In the genomic region with DNA sequence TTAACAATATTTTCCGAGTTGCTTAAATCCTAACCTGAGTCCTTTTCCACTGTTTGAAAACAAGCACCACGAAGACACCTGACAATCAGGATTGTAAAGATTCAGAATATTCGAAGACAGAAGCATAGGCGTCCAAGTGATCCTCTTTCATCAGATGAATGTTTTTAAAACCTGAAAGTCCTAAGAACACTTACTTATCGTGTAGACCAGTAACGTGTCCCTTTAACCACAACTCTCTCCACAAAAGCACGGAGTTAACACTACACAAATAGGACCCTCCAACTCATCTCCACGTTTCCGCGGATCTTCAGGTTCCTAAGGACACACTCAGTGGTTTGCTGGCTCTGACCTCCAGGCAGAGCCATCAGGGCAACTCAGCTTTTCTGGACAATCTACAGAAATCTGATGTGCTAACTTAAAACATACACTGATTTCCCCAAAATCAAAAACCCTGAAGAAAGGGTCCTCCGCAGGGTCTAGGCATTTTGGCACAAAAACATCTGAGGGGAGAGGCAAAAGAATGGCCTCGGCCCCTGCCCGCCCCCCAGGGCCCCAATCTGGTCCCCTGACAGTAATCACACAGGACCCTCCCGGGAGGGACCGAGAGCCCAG, we compare ENCODE assay signal across 8 cellular contexts. TPM values are rescaled to one million over a fixed set of nuclear protein-coding genes. Genes with fewer than 3 reads are reported as not detected.
DNase-seq lines count a peak whose midpoint lies in the region; ATAC-seq and TF ChIP-seq lines count a peak whose summit lies in the region.

No MANE protein-coding gene starts in this region.

- H3K9me3 Mint-ChIP-seq in GM23338, result no peaks in the 10 kb centered on the region
- no peaks in the 10 kb centered on the region for H3K9me3 Mint-ChIP-seq in T-helper 1 cell treated with Interleukin-12 subunit alpha and Interleukin-12 subunit beta and Interleukin-4 antibody, amounts not matched to agents 30 μg/mL and 1 μg/mL, for 36 hours

- H3K9ac ChIP-seq in fibroblast of lung (ENCODE audit: insufficient read depth, low read length), result peak overlapping the region; percentile 78

- ATAC-seq in GM23338 (peak; percentile 2; the same call in 1 of the 3 replicates), HG03095 (IDR thresholded peaks at IDR 0.05; ENCODE audit: unreplicated experiment) (no peak), GM18858 (IDR thresholded peaks at IDR 0.05; ENCODE audit: unreplicated experiment) (no peak)

- no peaks in the 10 kb centered on the region for H3K9me3 ChIP-seq in fibroblast of lung (ENCODE audit: control insufficient read depth, insufficient read depth, low read depth, low read length)

- H3K4me3 ChIP-seq in GM23338, result peak overlapping the region; percentile 76
- peak overlapping the region; percentile 69 to 88 (median 78) for H3K4me3 ChIP-seq in fibroblast of lung (replicated peaks in 1 of 4; ENCODE audit: control extremely low read depth in 1 of 4, insufficient read depth in 1 of 4, low read depth in 3 of 4, low read length in 4 of 4)

- H3K27me3 ChIP-seq in GM23338 (ENCODE audit: insufficient read depth), result no peaks in the 10 kb centered on the region
- no peaks in the 10 kb centered on the region for H3K27me3 ChIP-seq in fibroblast of lung (ENCODE audit: control insufficient read depth, insufficient read depth, low read length)

- peaks cover 39% of the 10 kb centered on the region for H3K4me1 Mint-ChIP-seq in GM23338
- H3K4me1 Mint-ChIP-seq in T-helper 1 cell treated with Interleukin-12 subunit alpha and Interleukin-12 subunit beta and Interleukin-4 antibody, amounts not matched to agents 30 μg/mL and 1 μg/mL, for 36 hours (ENCODE audit: low read depth), result peaks cover 39% of the 10 kb centered on the region

- H2AFZ ChIP-seq in GM23338 (peak overlapping the region; percentile 86), fibroblast of lung (ENCODE audit: low read length) (peak overlapping the region; percentile 34)

- no peak overlapping the region for H3K27ac ChIP-seq in GM23338 (ENCODE audit: low read depth)
- peak overlapping the region; percentile 59 for H3K27ac ChIP-seq in fibroblast of lung (ENCODE audit: insufficient read depth, low read length)

- H3K27me3 Mint-ChIP-seq in GM23338 (ENCODE audit: insufficient read depth, low read depth, poor library complexity), result peaks cover 3% of the 10 kb centered on the region
- no peaks in the 10 kb centered on the region for H3K27me3 Mint-ChIP-seq in T-helper 1 cell treated with Interleukin-12 subunit alpha and Interleukin-12 subunit beta and Interleukin-4 antibody, amounts not matched to agents 30 μg/mL and 1 μg/mL, for 36 hours (ENCODE audit: low read depth)

- peak overlapping the region; percentile 87 for H3K4me3 Mint-ChIP-seq in GM23338
- peak overlapping the region; percentile 80 for H3K4me3 Mint-ChIP-seq in T-helper 1 cell treated with Interleukin-12 subunit alpha and Interleukin-12 subunit beta and Interleukin-4 antibody, amounts not matched to agents 30 μg/mL and 1 μg/mL, for 36 hours

- H3K79me2 ChIP-seq in GM23338 (replicated peaks; ENCODE audit: insufficient read depth), result peaks cover 54% of the 10 kb centered on the region
- peaks cover 55% of the 10 kb centered on the region for H3K79me2 ChIP-seq in fibroblast of lung (ENCODE audit: control insufficient read depth, insufficient read depth, low read length)

- DNase-seq in AG08395 (ENCODE audit: low spot score) (peak; percentile 4), GM23338 (ENCODE audit: low spot score) (no peak), fibroblast of lung (ENCODE audit: low read depth in 2 of 2) (peak; percentile 26 to 27), pons (ENCODE audit: low spot score) (peak; percentile 66), NCI-H2227 (lab: John Stamatoyannopoulos, UW; ENCODE audit: unreplicated experiment) (no peak)

- no peaks in the 10 kb centered on the region; the same call in 2 of the 3 replicates for H3K36me3 Mint-ChIP-seq in GM23338 (ENCODE audit: low read depth)
- H3K36me3 Mint-ChIP-seq in T-helper 1 cell treated with Interleukin-12 subunit alpha and Interleukin-12 subunit beta and Interleukin-4 antibody, amounts not matched to agents 30 μg/mL and 1 μg/mL, for 36 hours (ENCODE audit: low read depth), result peaks cover 10% of the 10 kb centered on the region

- H3K36me3 ChIP-seq in GM23338 (ENCODE audit: insufficient read depth), result no peaks in the 10 kb centered on the region
- no peaks in the 10 kb centered on the region for H3K36me3 ChIP-seq in fibroblast of lung (ENCODE audit: control insufficient read depth, insufficient read depth, low read length)

- H3K9me2 ChIP-seq in GM23338 (ENCODE audit: insufficient read depth), result no peaks in the 10 kb centered on the region

- peak overlapping the region; percentile 95 for H3K4me2 ChIP-seq in GM23338
- peak overlapping the region; percentile 89 for H3K4me2 ChIP-seq in fibroblast of lung (ENCODE audit: extremely low read depth, insufficient read depth, low read length)

- no peaks in the 10 kb centered on the region; the same call in 1 of the 2 replicates for H4K20me1 ChIP-seq in GM23338 (replicated peaks; ENCODE audit: insufficient read depth)
- no peaks in the 10 kb centered on the region for H4K20me1 ChIP-seq in fibroblast of lung (ENCODE audit: control insufficient read depth, extremely low read depth, insufficient read depth, low read length)

- H3F3A ChIP-seq in GM23338 (replicated peaks; ENCODE audit: low read depth), result no peaks in the 10 kb centered on the region

- H3K4me1 ChIP-seq in GM23338 (ENCODE audit: insufficient read depth) (peaks cover 32% of the 10 kb centered on the region), fibroblast of lung (ENCODE audit: control insufficient read depth, extremely low read depth, insufficient read depth, low read length) (no peaks in the 10 kb centered on the region)

- no peak for TF ChIP-seq CTCF in GM23338 (conservative IDR thresholded peaks at IDR 0.05; ENCODE audit: low read depth in 2 of 2)
- no peak for TF ChIP-seq CTCF in fibroblast of lung (conservative IDR thresholded peaks at IDR 0.05 in 1 of 2, IDR thresholded peaks at IDR 0.05 in 1 of 2; ENCODE audit: low read depth in 1 of 2, low read length in 2 of 2)

- no peak overlapping the region for H3K27ac Mint-ChIP-seq in GM23338
- H3K27ac Mint-ChIP-seq in T-helper 1 cell treated with Interleukin-12 subunit alpha and Interleukin-12 subunit beta and Interleukin-4 antibody, amounts not matched to agents 30 μg/mL and 1 μg/mL, for 36 hours, result peak overlapping the region; percentile 75

TF ChIP-seq in GM23338, 12 proteins besides CTCF, POLR2A, EP300 and RAD21:
- TF ChIP-seq POLR2AphosphoS5 (IDR thresholded peaks at IDR 0.05; ENCODE audit: low read depth) (no peak), NANOG (IDR thresholded peaks at IDR 0.05; ENCODE audit: borderline replicate concordance) (no peak)

RNA-seq across cellular contexts. Expression of a gene that starts 1.1 kb away (rescaled TPM):
- 52.6 and 59.2 TPM in 2 replicates for total RNA-seq in GM23338 (2014; rRNA removed; shearing (Covaris generic))
- 17.6 and 21.4 TPM in 2 replicates for polyA plus RNA-seq in GM23338 (2016; fragmentation: Nextera tagmentation; extraction: Ambion mirVana)
- 28.7 and 35.2 TPM in 2 replicates for total RNA-seq in fibroblast of lung
- polyA plus RNA-seq in fibroblast of lung, result 14.8 and 20.3 TPM in 2 replicates
- 6.5 and 9.4 TPM in 2 replicates for polyA plus RNA-seq in fibroblast of lung (2012)
- 8.2 and 36.5 TPM in 2 replicates for polyA minus RNA-seq in fibroblast of lung (ENCODE audit: low replicate concordance)

Comparison
In these comparisons a context has a peak if more than half of its experiments do, and no peak if none do; other contexts are left out.
1. DNase-seq: peak in AG08395 (single experiment), fibroblast of lung (2 of 2) and pons (single experiment); none in GM23338 (single experiment) and NCI-H2227 (single experiment).